In genomic region chr10:86400705-86401587, GRCh38 we compare ENCODE assay signal across 8 cellular contexts. TPM values are rescaled to one million over a fixed set of nuclear protein-coding genes. Genes with fewer than 3 reads are reported as not detected.
DNase-seq lines count a peak whose midpoint lies in the region; TF ChIP-seq lines count a peak whose summit lies in the region.

No MANE protein-coding gene starts in this region.

- peak overlapping the region; percentile 56 for H3K14ac ChIP-seq in neuronal stem cell (ENCODE audit: low read length)

- H2BK15ac ChIP-seq in neuronal stem cell (ENCODE audit: low read length) = peak overlapping the region; percentile 89

- no peak for DNase-seq in HAP-1 (ENCODE audit: low spot score in 2 of 2)
- peak; percentile 49 for DNase-seq in MM.1S
- peak; percentile 72 for DNase-seq in activated T-cell treated with anti-CD3 and anti-CD28 coated beads for 4 hours
- no peak for DNase-seq in esophagus muscularis mucosa (ENCODE audit: extremely low spot score)
- no peak for DNase-seq in neuronal stem cell (ENCODE audit: low spot score)
- peak; percentile 64 for DNase-seq in testis
- DNase-seq in DMS153 treated with DMSO at 0.1 percent for 48 hours (lab: John Stamatoyannopoulos, UW; ENCODE audit: unreplicated experiment) = no peak

- no peaks in the 10 kb centered on the region for H3K36me3 ChIP-seq in HAP-1 (replicated peaks)
- no peaks in the 10 kb centered on the region for H3K36me3 ChIP-seq in MM.1S (replicated peaks; ENCODE audit: insufficient read depth, low read length)
- H3K36me3 ChIP-seq in esophagus muscularis mucosa = no peaks in the 10 kb centered on the region
- no peaks in the 10 kb centered on the region for H3K36me3 ChIP-seq in neuronal stem cell (replicated peaks in 1 of 2; ENCODE audit: control insufficient read depth in 2 of 2, insufficient read depth in 2 of 2, low read length in 2 of 2)
- no peaks in the 10 kb centered on the region for H3K36me3 ChIP-seq in testis (ENCODE audit: low read depth, missing control alignments)

- no peaks in the 10 kb centered on the region for H4K20me1 ChIP-seq in MM.1S (ENCODE audit: insufficient read depth, low read length)

- H3K23ac ChIP-seq in neuronal stem cell (ENCODE audit: low read depth, low read length, poor library complexity) = peak overlapping the region; percentile 96

- H3F3A ChIP-seq in MM.1S (ENCODE audit: insufficient read depth, low read length) = peaks cover 9% of the 10 kb centered on the region; the same call in 1 of the 2 replicates

- H3K4me1 ChIP-seq in HAP-1 (no peaks in the 10 kb centered on the region; the same call in 1 of the 2 replicates), MM.1S (ENCODE audit: low read length) (peaks cover 4% of the 10 kb centered on the region; the same call in 1 of the 2 replicates), esophagus muscularis mucosa (peaks cover 36 to 38% (median 37%) of the 10 kb centered on the region in 4 donors), neuronal stem cell (ENCODE audit: control insufficient read depth in 2 of 2, insufficient read depth in 1 of 2, low read depth in 1 of 2, low read length in 2 of 2) (peaks cover 7 to 9% of the 10 kb centered on the region in 2 donors), testis (peaks cover 13% of the 10 kb centered on the region)

- no peaks in the 10 kb centered on the region for H3K9me2 ChIP-seq in MM.1S (replicated peaks; ENCODE audit: insufficient read depth, low read length)

- no peak for TF ChIP-seq POLR2A in esophagus muscularis mucosa (IDR thresholded peaks at IDR 0.05; ENCODE audit: low read depth)
- TF ChIP-seq POLR2A in testis (IDR thresholded peaks at IDR 0.05) = no peak

- H4K91ac ChIP-seq in neuronal stem cell (ENCODE audit: low read depth, low read length, poor library complexity) = no peak overlapping the region

- H3K4ac ChIP-seq in neuronal stem cell (ENCODE audit: low read length) = no peak overlapping the region

- H3K9ac ChIP-seq in MM.1S (ENCODE audit: low read length) = peak overlapping the region; percentile 92
- peak overlapping the region; percentile 91 for H3K9ac ChIP-seq in neuronal stem cell (ENCODE audit: low read depth, low read length, poor library complexity)

- in situ Hi-C loops in HAP-1 (cut with MboI; ENCODE audit: low sequenced_read_pairs) = loop anchor here (5.0 kb wide), 1 partner anchor 186 kb away; no protein-coding TSS in a partner anchor

- peak overlapping the region; percentile 53 for H2BK5ac ChIP-seq in neuronal stem cell (ENCODE audit: low read length)

- no peak for TF ChIP-seq EP300 in esophagus muscularis mucosa (IDR thresholded peaks at IDR 0.05)

- no peaks in the 10 kb centered on the region for H3K79me1 ChIP-seq in neuronal stem cell (ENCODE audit: low read depth, low read length)

- under 1% methylated on average over 20 of the region's 76 CpGs for WGBS in esophagus muscularis mucosa
- WGBS in neuronal stem cell (ENCODE audit: extremely low coverage in 2 of 2, insufficient read length in 2 of 2, insufficient replicate concordance in 1 of 2), 2 donors = no CpG with 5 or more reads among the region's 76 CpGs
- 1% methylated on average over 21 to 76 of the region's 76 CpGs for WGBS in testis, 2 donors

- peak overlapping the region; percentile 88 for H3K27ac ChIP-seq in MM.1S (ENCODE audit: low read length)
- peak overlapping the region; percentile 65 to 95 (median 88) for H3K27ac ChIP-seq in esophagus muscularis mucosa (replicated peaks in 1 of 4)
- no peak overlapping the region for H3K27ac ChIP-seq in neuronal stem cell (replicated peaks; ENCODE audit: low read length)
- peak overlapping the region; percentile 69 to 77 for H3K27ac ChIP-seq in testis

- H2BK120ac ChIP-seq in neuronal stem cell (ENCODE audit: low read depth, low read length) = no peak overlapping the region

- H3K9me3 ChIP-seq in HAP-1 = no peaks in the 10 kb centered on the region
- no peaks in the 10 kb centered on the region for H3K9me3 ChIP-seq in MM.1S (replicated peaks; ENCODE audit: insufficient read depth, low read length)
- H3K9me3 ChIP-seq in esophagus muscularis mucosa = no peaks in the 10 kb centered on the region
- peaks cover 0 to 3% of the 10 kb centered on the region in 2 donors for H3K9me3 ChIP-seq in neuronal stem cell (replicated peaks in 1 of 2; ENCODE audit: control insufficient read depth in 2 of 2, insufficient read depth in 1 of 2, low read depth in 1 of 2, low read length in 2 of 2)
- H3K9me3 ChIP-seq in testis = no peaks in the 10 kb centered on the region

- peak overlapping the region; percentile 97 for H3K18ac ChIP-seq in neuronal stem cell (ENCODE audit: low read length)

- H4K8ac ChIP-seq in neuronal stem cell (ENCODE audit: low read depth, low read length) = peak overlapping the region; percentile 98

- H3K4me3 ChIP-seq in HAP-1 (peak overlapping the region; percentile 46), MM.1S (ENCODE audit: low read length) (peak overlapping the region; percentile 92), esophagus muscularis mucosa (peak overlapping the region; percentile 62 to 88 (median 67)), neuronal stem cell (ENCODE audit: low read length in 2 of 2) (peak overlapping the region; percentile 57 to 84), testis (peak overlapping the region; percentile 57 to 58)

- H2BK12ac ChIP-seq in neuronal stem cell (ENCODE audit: low read length) = peak overlapping the region; percentile 22

- no peaks in the 10 kb centered on the region for H3K79me2 ChIP-seq in MM.1S (ENCODE audit: low read length)

- peak overlapping the region; percentile 99 for H3K4me2 ChIP-seq in MM.1S (ENCODE audit: low read depth, low read length)
- peak overlapping the region; percentile 91 for H3K4me2 ChIP-seq in neuronal stem cell (ENCODE audit: insufficient read depth, low read length, poor library complexity, severe bottlenecking)

- intact Hi-C loops in esophagus muscularis mucosa (cut with DNase I) = loop anchor here (5.0 kb wide), 1 partner anchor 46 kb away; no protein-coding TSS in a partner anchor
- intact Hi-C loops in testis (cut with DNase I; ENCODE audit: low total_unique reads) = loop anchor here (10.0 kb wide), 1 partner anchor 184 kb away; no protein-coding TSS in a partner anchor

- H3K27me3 ChIP-seq in HAP-1 (ENCODE audit: low read depth) (no peaks in the 10 kb centered on the region), MM.1S (replicated peaks; ENCODE audit: insufficient read depth, low read length) (no peaks in the 10 kb centered on the region), esophagus muscularis mucosa (peaks cover 0 to 8% (median 0%) of the 10 kb centered on the region in 4 donors), neuronal stem cell (ENCODE audit: control insufficient read depth in 3 of 3, insufficient read depth in 3 of 3, low read depth in 1 of 3, low read length in 3 of 3) (peaks cover 13 to 65% (median 32%) of the 10 kb centered on the region in 3 experiments), testis (no peaks in the 10 kb centered on the region)

- TF ChIP-seq CTCF in GM12872 (IDR thresholded peaks at IDR 0.05; ENCODE audit: insufficient read depth, low read depth, low read length) (peak; percentile 22; the same call in 1 of the 3 replicates), MM.1S (IDR thresholded peaks at IDR 0.05; ENCODE audit: low read length) (no peak; the same call in 1 of the 2 replicates), esophagus muscularis mucosa (IDR thresholded peaks at IDR 0.05) (peak in 1 of 3 experiments; percentile 21), testis (IDR thresholded peaks at IDR 0.05) (no peak)

- H2AK5ac ChIP-seq in neuronal stem cell (ENCODE audit: low read depth, low read length) = peak overlapping the region; percentile 63

- H2AFZ ChIP-seq in MM.1S (ENCODE audit: low read length) = peak overlapping the region; percentile 99
- peak overlapping the region; percentile 100 for H2AFZ ChIP-seq in neuronal stem cell (ENCODE audit: low read length)

RNA-seq across cellular contexts. Expression of gene GRID1, which starts 34.4 kb away (rescaled TPM):
- total RNA-seq in esophagus muscularis mucosa = 1 to 10 TPM in 2 of 4 donors, under 1 TPM in 2; under 0.01 to 1.3 (median 1.1) TPM
- 0.70 TPM for polyA plus RNA-seq in neuronal stem cell (2013, experiment 1 of 2)
- polyA plus RNA-seq in neuronal stem cell (2013, experiment 2 of 2) = 0.89 TPM
- total RNA-seq in testis = 10 to 100 TPM in 1 of 2 donors, 1 to 10 TPM in 1; 8.1 to 16.7 TPM
- polyA plus RNA-seq in testis (ENCODE audit: insufficient read depth, low read depth, low replicate concordance) = 7.4 TPM

Comparison
In these comparisons a context has a peak if more than half of its experiments do, and no peak if none do; other contexts are left out.
1. DNase-seq: peak in MM.1S (single experiment), activated T-cell treated with anti-CD3 and anti-CD28 coated beads for 4 hours (single experiment) and testis (single experiment); none in HAP-1 (0 of 2), esophagus muscularis mucosa (single experiment), neuronal stem cell (single experiment) and DMS153 treated with DMSO at 0.1 percent for 48 hours (single experiment).
2. Peak in every context shown above with its lines, with median percentiles within 50 percentile points of each other: H3K4me3 ChIP-seq.